1 cellular context compared by ENCODE assay signal in the genomic region with DNA sequence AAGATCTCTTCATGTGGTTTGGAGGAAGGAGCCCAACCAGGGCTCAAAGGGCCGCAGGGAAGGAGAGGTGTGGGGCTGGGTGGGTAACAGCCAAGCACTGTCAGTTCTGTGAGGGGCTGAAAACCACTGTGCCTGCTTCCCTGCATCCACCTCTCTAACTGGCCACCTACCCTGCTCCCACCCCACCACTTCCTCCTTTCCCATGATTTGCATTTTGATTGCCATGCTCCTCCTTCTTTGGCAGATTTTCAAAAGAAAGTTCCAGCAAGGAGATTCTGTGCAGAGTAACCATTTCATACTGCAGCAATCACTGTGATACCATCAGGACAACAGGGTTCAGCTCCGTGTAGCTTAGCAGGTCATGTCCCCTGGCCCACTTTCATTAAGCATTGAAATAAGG.
TF ChIP-seq lines count a peak whose summit lies in the region.

No MANE protein-coding gene starts in this region.

TF ChIP-seq in K562, 482 proteins besides CTCF, POLR2A, EP300 and RAD21:
- TF ChIP-seq, protein P1, sequence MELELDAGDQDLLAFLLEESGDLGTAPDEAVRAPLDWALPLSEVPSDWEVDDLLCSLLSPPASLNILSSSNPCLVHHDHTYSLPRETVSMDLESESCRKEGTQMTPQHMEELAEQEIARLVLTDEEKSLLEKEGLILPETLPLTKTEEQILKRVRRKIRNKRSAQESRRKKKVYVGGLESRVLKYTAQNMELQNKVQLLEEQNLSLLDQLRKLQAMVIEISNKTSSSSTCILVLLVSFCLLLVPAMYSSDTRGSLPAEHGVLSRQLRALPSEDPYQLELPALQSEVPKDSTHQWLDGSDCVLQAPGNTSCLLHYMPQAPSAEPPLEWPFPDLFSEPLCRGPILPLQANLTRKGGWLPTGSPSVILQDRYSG (tag; conservative IDR thresholded peaks at IDR 0.05; ENCODE audit: low read depth) = no peak
- peak; percentile 36; the same call in 1 of the 2 replicates for TF ChIP-seq NFIC (IDR thresholded peaks at IDR 0.05)
- peak; percentile 90 for TF ChIP-seq SPI1 (IDR thresholded peaks at IDR 0.05; ENCODE audit: borderline replicate concordance, low read depth, low read length)
TF ChIP-seq in K562: peak in this region for 2.
